Comparison of ENCODE assay signal across 10 cellular contexts in genomic region chr1:54798769-54799641, GRCh38. TPM values are rescaled to one million over a fixed set of nuclear protein-coding genes. Genes with fewer than 3 reads are reported as not detected.
DNase-seq lines count a peak whose midpoint lies in the region; ATAC-seq, FAIRE-seq and TF ChIP-seq lines count a peak whose summit lies in the region.
"Had no signal": no experiment of that assay in that cellular context is flagged by ENCODE, and none has a peak within 500 bp of the region (broad histone marks: within the 10 kb centered on the region; RNA-seq: fewer than 3 reads in every experiment).

No MANE protein-coding gene starts in this region.

- H3K4me3 ChIP-seq in GM12878: no peak overlapping the region
- H3K4me3 ChIP-seq: SK-N-MC had no signal

- H3K4me1 ChIP-seq in GM12878 (ENCODE audit: control insufficient read depth, insufficient read depth, low read length): peaks cover 27% of the 10 kb centered on the region

- H3K9ac ChIP-seq in GM12878 (ENCODE audit: control insufficient read depth, insufficient read depth, low read length): peak overlapping the region; percentile 12; the same call in 1 of the 2 replicates

- TF ChIP-seq RAD21 in GM12878 (IDR thresholded peaks at IDR 0.05; ENCODE audit: insufficient read depth, low read depth, low read length): no peak

- POLR2A ChIA-PET in GM12878 (lab: Charles Lee): interaction anchor here (1.1 kb wide), 1 partner anchor 34 kb away, joined by 3 read pairs; no protein-coding TSS in a partner anchor

- intact Hi-C loops in GM12878 (cut with micrococcal nuclease; ENCODE audit: unreplicated experiment): loop anchor here (5.0 kb wide), 1 partner anchor 82 kb away; the partner anchor contains the start of gene TTC4

- peak overlapping the region; percentile 78 for H3K4me2 ChIP-seq in GM12878 (ENCODE audit: control insufficient read depth, insufficient read depth)

- H3K9me3 ChIP-seq in GM12878 (replicated peaks; ENCODE audit: control insufficient read depth, insufficient read depth, low read length): no peaks in the 10 kb centered on the region

- DNase-seq in NOMO-1 treated with DMSO at 0.1 percent for 48 hours (lab: John Stamatoyannopoulos, UW; ENCODE audit: unreplicated experiment): peak; percentile 13
- DNase-seq in NOMO-1 (lab: John Stamatoyannopoulos, UW; ENCODE audit: unreplicated experiment in 2 of 2): no peak
- peak; percentile 62 for DNase-seq in HPDE6-E6E7 (ENCODE audit: extremely low spot score)
- DNase-seq in GM12878 (ENCODE audit: low read depth, low spot score): peak; percentile 41
- peak; percentile 69 for DNase-seq in stimulated activated CD4-positive, alpha-beta T cell treated with anti-CD3 and anti-CD28 coated beads, Interleukin-1b, Interleukin-23, amount 100 ng/mL, for 48 hours
- DNase-seq in NCI-H146 (lab: John Stamatoyannopoulos, UW): no peak
- no peak for DNase-seq in NCI-H524 (lab: John Stamatoyannopoulos, UW)

- H2AFZ ChIP-seq in GM12878 (ENCODE audit: control insufficient read depth, low read depth, low read length): no peak overlapping the region; the same call in 1 of the 2 replicates

- H3K79me2 ChIP-seq in GM12878 (ENCODE audit: control insufficient read depth, insufficient read depth, low read length): no peaks in the 10 kb centered on the region

- RAD21 ChIA-PET in GM12878 (lab: Charles Lee; ENCODE audit: unreplicated experiment): interaction anchor here (0.7 to 1.2 kb wide), 4 partner anchors 11 to 127 kb away, joined by 3 read pairs; no protein-coding TSS in a partner anchor

- CTCF ChIA-PET in GM12878 (lab: Yijun Ruan, JAX): interaction anchor here (0.6 to 6.5 kb wide), 5 partner anchors 11 to 124 kb away, joined by 3 to 60 read pairs (median 3); partner anchors contain the start of gene PARS2

- no peaks in the 10 kb centered on the region for H4K20me1 ChIP-seq in GM12878 (ENCODE audit: control insufficient read depth, insufficient read depth)

- TF ChIP-seq EP300 in GM12878 (IDR thresholded peaks at IDR 0.05; ENCODE audit: borderline replicate concordance in 1 of 2, control insufficient read depth in 1 of 2, low read depth in 2 of 2, low read length in 2 of 2): no peak

- in situ Hi-C loops in GM12878 (cut with MboI): no loop called here

- no peak for TF ChIP-seq POLR2A in GM12878 (IDR thresholded peaks at IDR 0.05; ENCODE audit: low read depth, low read length)

- H3K36me3 ChIP-seq in GM12878 (ENCODE audit: control insufficient read depth in 2 of 2, insufficient read depth in 2 of 2, low read length in 1 of 2): no peaks in the 10 kb centered on the region

- SMC1A ChIA-PET in GM12878 (lab: Charles Lee; ENCODE audit: uncharacterized antibody, unreplicated experiment): interaction anchor here (0.6 to 2.4 kb wide), 5 partner anchors 9 to 402 kb away, joined by 3 to 14 read pairs (median 4); no protein-coding TSS in a partner anchor

- BruUV-seq in GM12878 (replicated peaks; lab: Mats Ljungman, UMichigan): no TSS peak

- 0 out of 2 replicates have a peak overlapping the region, but pooled peaks have one; percentile 20 for H3K27ac ChIP-seq in GM12878 (ENCODE audit: control insufficient read depth, insufficient read depth)
- H3K27ac ChIP-seq: SK-N-MC had no signal

- ATAC-seq in GM12878 (peak; percentile 65), GM18858 (IDR thresholded peaks at IDR 0.05; ENCODE audit: unreplicated experiment) (no peak)

- peak; percentile 7 for FAIRE-seq in GM12878 (lab: Jason Lieb, UNC)

- no peak for TF ChIP-seq CTCF in GM12878 (IDR thresholded peaks at IDR 0.05 in 2 of 3, conservative IDR thresholded peaks at IDR 0.05 in 1 of 3; ENCODE audit: control insufficient read depth in 2 of 3, extremely low read depth in 1 of 3, insufficient read depth in 1 of 3, low read depth in 3 of 3, low read length in 3 of 3)

- H3K27me3 ChIP-seq in GM12878 (replicated peaks in 1 of 2; ENCODE audit: control insufficient read depth in 2 of 2, insufficient read depth in 2 of 2, low read length in 1 of 2): no peaks in the 10 kb centered on the region

- 15% methylated on average over 6 of the region's 6 CpGs for WGBS in GM12878 (ENCODE audit: insufficient coverage, insufficient replicate concordance, low lambda C conversion rate, missing lambda C conversion rate)

TF ChIP-seq in GM12878, 131 proteins besides CTCF, POLR2A, EP300 and RAD21 (continues in another document):
- no peak for TF ChIP-seq JUND (IDR thresholded peaks at IDR 0.05; ENCODE audit: low read depth, low read length)
- TF ChIP-seq IKZF1 (conservative IDR thresholded peaks at IDR 0.05): peak; percentile 20; the same call in 1 of the 2 replicates
- no peak for TF ChIP-seq HSF1 (IDR thresholded peaks at IDR 0.05; ENCODE audit: low read depth, low read length)
- no peak for TF ChIP-seq TCF3 (IDR thresholded peaks at IDR 0.05; ENCODE audit: borderline replicate concordance, insufficient read depth, low read depth, low read length)
- no peak for TF ChIP-seq PAX8 (IDR thresholded peaks at IDR 0.05)
- TF ChIP-seq JUNB (IDR thresholded peaks at IDR 0.05): peak; percentile 93
- TF ChIP-seq SMARCA5 (IDR thresholded peaks at IDR 0.05): 0 out of 2 replicates have a peak, but pooled peaks have one; percentile 31
- no peak for TF ChIP-seq ASH2L (IDR thresholded peaks at IDR 0.05; ENCODE audit: borderline replicate concordance, low read depth)
- TF ChIP-seq IRF4 (IDR thresholded peaks at IDR 0.05; ENCODE audit: low read depth, low read length): 0 out of 2 replicates have a peak, but pooled peaks have one; percentile 19
- no peak for TF ChIP-seq BMI1 (IDR thresholded peaks at IDR 0.05; ENCODE audit: borderline replicate concordance)
- TF ChIP-seq CREM (IDR thresholded peaks at IDR 0.05; ENCODE audit: low read depth): peak; percentile 58; the same call in 1 of the 2 replicates
- TF ChIP-seq, protein P1, sequence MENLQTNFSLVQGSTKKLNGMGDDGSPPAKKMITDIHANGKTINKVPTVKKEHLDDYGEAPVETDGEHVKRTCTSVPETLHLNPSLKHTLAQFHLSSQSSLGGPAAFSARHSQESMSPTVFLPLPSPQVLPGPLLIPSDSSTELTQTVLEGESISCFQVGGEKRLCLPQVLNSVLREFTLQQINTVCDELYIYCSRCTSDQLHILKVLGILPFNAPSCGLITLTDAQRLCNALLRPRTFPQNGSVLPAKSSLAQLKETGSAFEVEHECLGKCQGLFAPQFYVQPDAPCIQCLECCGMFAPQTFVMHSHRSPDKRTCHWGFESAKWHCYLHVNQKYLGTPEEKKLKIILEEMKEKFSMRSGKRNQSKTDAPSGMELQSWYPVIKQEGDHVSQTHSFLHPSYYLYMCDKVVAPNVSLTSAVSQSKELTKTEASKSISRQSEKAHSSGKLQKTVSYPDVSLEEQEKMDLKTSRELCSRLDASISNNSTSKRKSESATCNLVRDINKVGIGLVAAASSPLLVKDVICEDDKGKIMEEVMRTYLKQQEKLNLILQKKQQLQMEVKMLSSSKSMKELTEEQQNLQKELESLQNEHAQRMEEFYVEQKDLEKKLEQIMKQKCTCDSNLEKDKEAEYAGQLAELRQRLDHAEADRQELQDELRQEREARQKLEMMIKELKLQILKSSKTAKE (IDR thresholded peaks at IDR 0.05; ENCODE audit: low read depth, poor library complexity, severe bottlenecking): peak; percentile 34

RNA-seq across cellular contexts. Expression of gene TTC22, which starts 2.1 kb away (rescaled TPM):
- total RNA-seq in GM12878 (2013; cell fraction: nucleolus; rRNA removed): 3.4 and 3.8 TPM in 2 replicates
- total RNA-seq in GM12878 (2014; rRNA removed) (3.7 and 4.0 TPM in 2 replicates), GM12878 (2014; rRNA removed; fragmentation: Illumina TruSeq; extraction: Trizol) (1.9 and 2.2 TPM in 2 replicates), GM12878 (2021) (4.2 and 5.1 TPM in 2 replicates)
- polyA plus RNA-seq in GM12878 (2011; ENCODE audit: low read depth): 1.1 TPM
- polyA plus RNA-seq in GM12878 (2011; rRNA removed) (0.35 and 0.72 TPM in 2 replicates), GM12878 (2014; fragmentation: Illumina TruSeq; extraction: Trizol) (3.0 TPM in 2 replicates), GM12878 (2014; fragmentation: Nextera tagmentation; extraction: Ambion mirVana) (under 1 TPM; 0.64 to 0.89 TPM), GM12878 (2014; rRNA removed) (3.4 and 3.6 TPM in 2 replicates), GM12878 (2016; fragmentation: Nextera tagmentation; extraction: Ambion mirVana) (1 to 10 TPM; 1.1 to 1.9 TPM)
- 0.92 and 1.1 TPM in 2 replicates for polyA plus RNA-seq in GM12878 (2011; cell fraction: cytosol; rRNA removed)
- 1.8 and 2.2 TPM in 2 replicates for polyA plus RNA-seq in GM12878 (2011; cell fraction: nucleus; rRNA removed)
- polyA plus RNA-seq in GM12878 (2012): 1.5 and 1.7 TPM in 2 replicates
- 0.82 and 1.0 TPM in 2 replicates for polyA minus RNA-seq in GM12878 (2011; rRNA and poly(A)+ RNA removed)
- 0.40 and 0.42 TPM in 2 replicates for polyA minus RNA-seq in GM12878 (2011; cell fraction: cytosol; rRNA and poly(A)+ RNA removed)
- 0.48 and 1.5 TPM in 2 replicates for polyA minus RNA-seq in GM12878 (2011; cell fraction: nucleus; rRNA and poly(A)+ RNA removed)
- polyA plus RNA-seq: BJ had no signal

RNA-seq across cellular contexts. Expression of gene PARS2, which starts 34.7 kb away (rescaled TPM):
- total RNA-seq in GM12878 (2013; cell fraction: nucleolus; rRNA removed): 7.4 and 7.6 TPM in 2 replicates
- total RNA-seq in GM12878 (2014; rRNA removed) (8.2 and 9.1 TPM in 2 replicates), GM12878 (2014; rRNA removed; fragmentation: Illumina TruSeq; extraction: Trizol) (4.4 and 4.8 TPM in 2 replicates), GM12878 (2021) (7.1 and 7.6 TPM in 2 replicates)
- 1.3 TPM for polyA plus RNA-seq in GM12878 (2011; ENCODE audit: low read depth)
- polyA plus RNA-seq in GM12878 (2011; rRNA removed) (2.9 and 4.6 TPM in 2 replicates), GM12878 (2014; fragmentation: Illumina TruSeq; extraction: Trizol) (5.1 and 6.6 TPM in 2 replicates), GM12878 (2014; fragmentation: Nextera tagmentation; extraction: Ambion mirVana) (1 to 10 TPM; 3.7 to 4.3 TPM), GM12878 (2014; rRNA removed) (5.2 and 6.5 TPM in 2 replicates), GM12878 (2016; fragmentation: Nextera tagmentation; extraction: Ambion mirVana) (10 to 100 TPM; 10.2 to 12.2 TPM)
- 6.6 and 7.1 TPM in 2 replicates for polyA plus RNA-seq in GM12878 (2011; cell fraction: cytosol; rRNA removed)
- polyA plus RNA-seq in GM12878 (2011; cell fraction: nucleus; rRNA removed): 3.8 and 4.1 TPM in 2 replicates
- polyA plus RNA-seq in GM12878 (2012): 1.3 and 5.0 TPM in 2 replicates
- 7.8 and 10.3 TPM in 2 replicates for polyA minus RNA-seq in GM12878 (2011; rRNA and poly(A)+ RNA removed)
- polyA minus RNA-seq in GM12878 (2011; cell fraction: cytosol; rRNA and poly(A)+ RNA removed): 1.3 and 2.4 TPM in 2 replicates
- polyA minus RNA-seq in GM12878 (2011; cell fraction: nucleus; rRNA and poly(A)+ RNA removed): 3.3 and 4.9 TPM in 2 replicates

Comparison
In these comparisons a context has a peak if more than half of its experiments do, and no peak if none do; other contexts are left out.
1. DNase-seq: peak in NOMO-1 treated with DMSO at 0.1 percent for 48 hours (single experiment), HPDE6-E6E7 (single experiment), GM12878 (single experiment) and stimulated activated CD4-positive, alpha-beta T cell treated with anti-CD3 and anti-CD28 coated beads, Interleukin-1b, Interleukin-23, amount 100 ng/mL, for 48 hours (single experiment); none in NOMO-1 (0 of 2), NCI-H146 (single experiment) and NCI-H524 (0 of 2).